8 cellular contexts compared by ENCODE assay signal in the genomic region with DNA sequence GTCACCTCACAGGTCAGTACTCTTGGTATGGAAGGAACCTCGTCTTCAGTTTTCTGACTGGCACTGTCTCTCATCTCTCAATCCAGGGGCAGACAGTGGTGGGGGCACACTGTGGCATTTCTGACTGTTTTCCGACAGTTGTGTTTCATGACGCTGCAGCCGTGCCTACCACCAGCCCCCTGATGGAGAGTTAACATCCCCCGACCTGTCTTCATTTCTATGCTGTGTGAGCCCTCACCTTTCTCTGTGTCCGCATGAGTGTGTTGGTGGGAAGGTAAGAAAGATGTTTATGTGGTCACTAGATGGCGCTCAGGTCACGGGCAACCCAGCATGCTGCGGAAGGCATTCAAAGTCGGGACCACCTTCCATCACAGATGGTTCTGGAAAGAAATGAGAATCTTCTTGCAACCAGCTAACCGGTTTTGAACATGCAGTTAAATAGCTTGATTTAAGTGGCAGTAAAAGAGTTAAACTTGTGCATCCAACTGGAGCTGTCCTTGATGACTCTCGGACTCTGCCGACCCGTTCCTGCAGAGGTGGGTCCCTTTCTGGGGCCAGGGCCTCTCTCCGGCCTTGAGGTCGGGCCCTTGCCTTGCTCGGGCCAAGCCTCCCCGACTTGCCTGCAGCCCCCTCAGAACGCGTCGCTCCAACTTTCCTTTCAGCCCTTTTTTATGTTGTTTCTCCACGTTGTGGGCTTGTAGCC.
DNase-seq lines count a peak whose midpoint lies in the region; ATAC-seq and TF ChIP-seq lines count a peak whose summit lies in the region.

No MANE protein-coding gene starts in this region.

- intact Hi-C loops in dorsolateral prefrontal cortex (cut with DNase I) = loop anchor here (1.0 to 10.0 kb wide), 10 partner anchors 157 to 1319 kb away; a partner anchor contains a TSS

- H3K27ac ChIP-seq in HEK293 (ENCODE audit: extremely low read depth, low read depth, low read length) (no peak overlapping the region), dorsolateral prefrontal cortex (peak overlapping the region in 5 of 59 donors; percentile 20 to 81 (median 67)), lung (ENCODE audit: low read depth in 1 of 2, low read length in 1 of 2) (peak overlapping the region; percentile 23 to 53)

- no peaks in the 10 kb centered on the region for H3K36me3 ChIP-seq in HEK293 (ENCODE audit: control insufficient read depth in 2 of 2, insufficient read depth in 1 of 2, low read length in 2 of 2)
- peaks cover 0 to 1% of the 10 kb centered on the region in 2 donors for H3K36me3 ChIP-seq in lung (ENCODE audit: control insufficient read depth in 2 of 2, insufficient read depth in 2 of 2, low read length in 2 of 2)

- no peak overlapping the region for H3K27ac Mint-ChIP-seq in activated CD4-positive, alpha-beta T cell treated with anti-CD3 and anti-CD28 coated beads, Interleukin-2, amount 10 ng/mL, durations not matched to agents 7 days and 5 days

- CTCF ChIA-PET in HEK293 (lab: Yijun Ruan, JAX) = interaction anchor here (0.6 to 5.2 kb wide), 32 partner anchors 9 to 1658 kb away, joined by 3 to 43 read pairs (median 3); no protein-coding TSS in a partner anchor
- CTCF ChIA-PET in activated CD4-positive, alpha-beta T cell treated with anti-CD3 and anti-CD28 coated beads, Interleukin-2, amount 10 ng/mL, durations not matched to agents 7 days and 5 days (lab: Charles Lee) = interaction anchor here (1.4 kb wide), 1 partner anchor 9 kb away, joined by 5 read pairs; no protein-coding TSS in a partner anchor

- 38 to 42% methylated on average over 22 of the region's 22 CpGs for WGBS in lung, 2 donors

- H3K4me3 ChIP-seq in HEK293 (ENCODE audit: low read depth, low read length) (no peak overlapping the region), dorsolateral prefrontal cortex (peak overlapping the region in 31 of 59 donors; percentile 1 to 53 (median 25)), lung (no peak overlapping the region)

- H3K4me3 Mint-ChIP-seq in activated CD4-positive, alpha-beta T cell treated with anti-CD3 and anti-CD28 coated beads, Interleukin-2, amount 10 ng/mL, durations not matched to agents 7 days and 5 days = peak overlapping the region; percentile 50

- DNase-seq in DMS153 treated with DMSO at 0.1 percent for 48 hours (lab: John Stamatoyannopoulos, UW; ENCODE audit: unreplicated experiment) = peak; percentile 73
- peak; percentile 81 for DNase-seq in NCI-H2227 (lab: John Stamatoyannopoulos, UW; ENCODE audit: unreplicated experiment)
- peak; percentile 47 for DNase-seq in activated CD4-positive, alpha-beta T cell treated with anti-CD3 and anti-CD28 coated beads, Interleukin-2, amount 10 ng/mL, durations not matched to agents 7 days and 5 days
- peak; percentile 52 to 72 (median 66) for DNase-seq in dorsolateral prefrontal cortex
- DNase-seq in lung (ENCODE audit: low spot score) = no peak
- peak; percentile 24 for DNase-seq in stimulated activated CD8-positive, alpha-beta memory T cell treated with anti-CD3 and anti-CD28 coated beads, Interleukin-4, amount 100 ng/mL, for 24 hours (ENCODE audit: low read depth)

- H3K9me3 Mint-ChIP-seq in activated CD4-positive, alpha-beta T cell treated with anti-CD3 and anti-CD28 coated beads, Interleukin-2, amount 10 ng/mL, durations not matched to agents 7 days and 5 days = no peaks in the 10 kb centered on the region

- TF ChIP-seq CTCF in HEK293 (tag by site-specific recombination; IDR thresholded peaks at IDR 0.05) (peak; percentile 78), dorsolateral prefrontal cortex (IDR thresholded peaks at IDR 0.05 in 54 of 56, conservative IDR thresholded peaks at IDR 0.05 in 2 of 56; ENCODE audit: low read depth in 1 of 56, partially characterized antibody in 56 of 56) (peak; percentile 50 to 91 (median 80)), lung (IDR thresholded peaks at IDR 0.05; ENCODE audit: control extremely low read depth, extremely low read depth) (peak; percentile 58)

- peaks cover 9% of the 10 kb centered on the region for H3K4me1 Mint-ChIP-seq in activated CD4-positive, alpha-beta T cell treated with anti-CD3 and anti-CD28 coated beads, Interleukin-2, amount 10 ng/mL, durations not matched to agents 7 days and 5 days

- H3K9me3 ChIP-seq in HEK293 (ENCODE audit: control insufficient read depth, insufficient read depth, low read depth, low read length) (no peaks in the 10 kb centered on the region), lung (ENCODE audit: control insufficient read depth in 2 of 2, insufficient read depth in 1 of 2, low read length in 1 of 2) (no peaks in the 10 kb centered on the region)

- no peaks in the 10 kb centered on the region for H3K36me3 Mint-ChIP-seq in activated CD4-positive, alpha-beta T cell treated with anti-CD3 and anti-CD28 coated beads, Interleukin-2, amount 10 ng/mL, durations not matched to agents 7 days and 5 days (ENCODE audit: low read depth)

- H3K27me3 Mint-ChIP-seq in activated CD4-positive, alpha-beta T cell treated with anti-CD3 and anti-CD28 coated beads, Interleukin-2, amount 10 ng/mL, durations not matched to agents 7 days and 5 days = peaks cover 9% of the 10 kb centered on the region

- peak; percentile 57 for ATAC-seq in lung (ENCODE audit: insufficient read depth, low FRiP score)
- no peak for ATAC-seq in GM21526 (IDR thresholded peaks at IDR 0.05; ENCODE audit: low FRiP score, unreplicated experiment)

- H3K27me3 ChIP-seq in dorsolateral prefrontal cortex = no peaks in the 10 kb centered on the region
- no peaks in the 10 kb centered on the region for H3K27me3 ChIP-seq in lung (ENCODE audit: control insufficient read depth, insufficient read depth)

- no peaks in the 10 kb centered on the region for H3K4me1 ChIP-seq in HEK293 (ENCODE audit: control insufficient read depth, insufficient read depth, low read length)
- H3K4me1 ChIP-seq in lung (ENCODE audit: control insufficient read depth in 2 of 2, insufficient read depth in 2 of 2, low read length in 2 of 2) = peaks cover 0 to 2% of the 10 kb centered on the region in 2 donors

- POLR2A ChIA-PET in HEK293 (lab: Yijun Ruan, JAX) = no interaction called here
- POLR2A ChIA-PET in activated CD4-positive, alpha-beta T cell treated with anti-CD3 and anti-CD28 coated beads, Interleukin-2, amount 10 ng/mL, durations not matched to agents 7 days and 5 days (lab: Charles Lee) = no interaction called here

TF ChIP-seq in HEK293, 187 proteins besides CTCF, POLR2A, EP300 and RAD21 (continues in another document):
- TF ChIP-seq, protein P1, sequence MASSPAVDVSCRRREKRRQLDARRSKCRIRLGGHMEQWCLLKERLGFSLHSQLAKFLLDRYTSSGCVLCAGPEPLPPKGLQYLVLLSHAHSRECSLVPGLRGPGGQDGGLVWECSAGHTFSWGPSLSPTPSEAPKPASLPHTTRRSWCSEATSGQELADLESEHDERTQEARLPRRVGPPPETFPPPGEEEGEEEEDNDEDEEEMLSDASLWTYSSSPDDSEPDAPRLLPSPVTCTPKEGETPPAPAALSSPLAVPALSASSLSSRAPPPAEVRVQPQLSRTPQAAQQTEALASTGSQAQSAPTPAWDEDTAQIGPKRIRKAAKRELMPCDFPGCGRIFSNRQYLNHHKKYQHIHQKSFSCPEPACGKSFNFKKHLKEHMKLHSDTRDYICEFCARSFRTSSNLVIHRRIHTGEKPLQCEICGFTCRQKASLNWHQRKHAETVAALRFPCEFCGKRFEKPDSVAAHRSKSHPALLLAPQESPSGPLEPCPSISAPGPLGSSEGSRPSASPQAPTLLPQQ (tag by site-specific recombination; IDR thresholded peaks at IDR 0.05) = 0 out of 2 replicates have a peak, but pooled peaks have one; percentile 25
- TF ChIP-seq ZIC2 (tag by site-specific recombination; IDR thresholded peaks at IDR 0.05) (no peak), KLF1 (tag by site-specific recombination; IDR thresholded peaks at IDR 0.05) (no peak), ZNF654 (tag by site-specific recombination; IDR thresholded peaks at IDR 0.05; ENCODE audit: low read depth) (peak; percentile 94), KLF9 (tag by site-specific recombination; IDR thresholded peaks at IDR 0.05; ENCODE audit: low read depth) (no peak), ZNF157 (tag by site-specific recombination; IDR thresholded peaks at IDR 0.05) (no peak), ZNF138 (tag by site-specific recombination; IDR thresholded peaks at IDR 0.05; ENCODE audit: borderline replicate concordance) (no peak)
- TF ChIP-seq, protein P2, sequence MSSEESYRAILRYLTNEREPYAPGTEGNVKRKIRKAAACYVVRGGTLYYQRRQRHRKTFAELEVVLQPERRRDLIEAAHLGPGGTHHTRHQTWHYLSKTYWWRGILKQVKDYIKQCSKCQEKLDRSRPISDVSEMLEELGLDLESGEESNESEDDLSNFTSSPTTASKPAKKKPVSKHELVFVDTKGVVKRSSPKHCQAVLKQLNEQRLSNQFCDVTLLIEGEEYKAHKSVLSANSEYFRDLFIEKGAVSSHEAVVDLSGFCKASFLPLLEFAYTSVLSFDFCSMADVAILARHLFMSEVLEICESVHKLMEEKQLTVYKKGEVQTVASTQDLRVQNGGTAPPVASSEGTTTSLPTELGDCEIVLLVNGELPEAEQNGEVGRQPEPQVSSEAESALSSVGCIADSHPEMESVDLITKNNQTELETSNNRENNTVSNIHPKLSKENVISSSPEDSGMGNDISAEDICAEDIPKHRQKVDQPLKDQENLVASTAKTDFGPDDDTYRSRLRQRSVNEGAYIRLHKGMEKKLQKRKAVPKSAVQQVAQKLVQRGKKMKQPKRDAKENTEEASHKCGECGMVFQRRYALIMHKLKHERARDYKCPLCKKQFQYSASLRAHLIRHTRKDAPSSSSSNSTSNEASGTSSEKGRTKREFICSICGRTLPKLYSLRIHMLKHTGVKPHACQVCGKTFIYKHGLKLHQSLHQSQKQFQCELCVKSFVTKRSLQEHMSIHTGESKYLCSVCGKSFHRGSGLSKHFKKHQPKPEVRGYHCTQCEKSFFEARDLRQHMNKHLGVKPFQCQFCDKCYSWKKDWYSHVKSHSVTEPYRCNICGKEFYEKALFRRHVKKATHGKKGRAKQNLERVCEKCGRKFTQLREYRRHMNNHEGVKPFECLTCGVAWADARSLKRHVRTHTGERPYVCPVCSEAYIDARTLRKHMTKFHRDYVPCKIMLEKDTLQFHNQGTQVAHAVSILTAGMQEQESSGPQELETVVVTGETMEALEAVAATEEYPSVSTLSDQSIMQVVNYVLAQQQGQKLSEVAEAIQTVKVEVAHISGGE (tag by site-specific recombination; conservative IDR thresholded peaks at IDR 0.05; ENCODE audit: low read depth) = 0 out of 2 replicates have a peak, but pooled peaks have one; percentile 4

Comparison
In these comparisons a context has a peak if more than half of its experiments do, and no peak if none do; other contexts are left out.
1. H3K4me3 ChIP-seq: peak in dorsolateral prefrontal cortex (31 of 59); none in HEK293 (single experiment) and lung (single experiment).
2. Peak in every context shown above with its lines, with median percentiles within 50 percentile points of each other: CTCF ChIP-seq.